Comparison of ENCODE assay signal across 11 cellular contexts in the genomic region with DNA sequence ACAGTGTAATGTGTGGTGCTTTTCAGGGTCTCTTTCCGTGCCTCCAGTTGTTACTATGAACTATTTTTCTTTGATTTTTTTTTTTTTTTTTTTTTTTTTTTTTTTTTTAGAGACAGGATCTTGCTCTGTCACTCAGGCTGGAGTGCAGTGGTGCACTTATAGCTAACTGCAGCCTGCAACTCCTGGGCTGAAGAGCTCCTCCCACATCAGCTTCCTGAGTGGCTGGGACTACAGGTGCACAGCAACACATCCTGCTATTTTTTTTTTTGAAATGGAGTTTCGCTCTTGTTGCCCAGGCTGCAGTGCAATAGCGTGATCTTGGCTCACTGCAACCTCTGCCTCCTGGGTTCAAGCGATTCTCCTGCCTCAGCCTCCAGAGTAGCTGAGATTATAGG. TPM values are rescaled to one million over a fixed set of nuclear protein-coding genes. Genes with fewer than 3 reads are reported as not detected.
A peak's percentile ranks its signal among the peaks of the same experiment; 100 is the strongest.
DNase-seq lines count a peak whose midpoint lies in the region; ATAC-seq, FAIRE-seq and TF ChIP-seq lines count a peak whose summit lies in the region.
"Not testable (repeated sequence)": the region's sequence is repeated elsewhere in the genome, so short reads cannot be mapped to it uniquely, and the experiment has no call there.
"Had no signal": no experiment of that assay in that cellular context is flagged by ENCODE, and none has a peak within 500 bp of the region (broad histone marks: within the 10 kb centered on the region; RNA-seq: fewer than 3 reads in every experiment).

No MANE protein-coding gene starts in this region.

- not testable (repeated sequence) for H3K36me3 ChIP-seq in K562 (ENCODE audit: control insufficient read depth, insufficient read depth, low read length)

- not testable (repeated sequence) for H3K27me3 ChIP-seq in K562 (ENCODE audit: control insufficient read depth in 2 of 2, insufficient read depth in 2 of 2, low read length in 2 of 2)

- H4K20me1 ChIP-seq in K562 (replicated peaks; ENCODE audit: control insufficient read depth, insufficient read depth, low read length), result not testable (repeated sequence)

- in situ Hi-C loops in K562 (cut with MboI), result not testable (repeated sequence)

- not testable (repeated sequence) for TF ChIP-seq CTCF in GM12865 (IDR thresholded peaks at IDR 0.05; ENCODE audit: insufficient read depth, low read depth, low read length, missing control alignments); K562 (IDR thresholded peaks at IDR 0.05 in 2 of 3, conservative IDR thresholded peaks at IDR 0.05 in 1 of 3; ENCODE audit: insufficient read depth in 2 of 3, low read depth in 1 of 3, low read length in 3 of 3)

- not testable (repeated sequence) for TF ChIP-seq EP300 in K562 (IDR thresholded peaks at IDR 0.05; ENCODE audit: low read length)

- not testable (repeated sequence) for H2AFZ ChIP-seq in K562 (ENCODE audit: low read depth, low read length)

- intact Hi-C loops in K562 (cut with micrococcal nuclease), result not testable (repeated sequence)

- DNase-seq in GM12865 (ENCODE audit: low read depth) (peak; percentile 84), NCI-H2196 (lab: John Stamatoyannopoulos, UW; ENCODE audit: unreplicated experiment) (peak; percentile 31), RPMI8226 (peak; percentile 85)
- DNase-seq in K562 (ENCODE audit: extremely low read depth in 1 of 4, low spot score in 3 of 4), result not testable (repeated sequence)

- H3K4me3 ChIP-seq in GM12865 (ENCODE audit: low read depth, low read length); K562: not testable (repeated sequence)

- H3K9me1 ChIP-seq in K562 (ENCODE audit: control insufficient read depth, insufficient read depth, low read length), result not testable (repeated sequence)

- POLR2A ChIA-PET in K562 (lab: Yijun Ruan, JAX), result interaction anchor here (0.8 kb wide), 1 partner anchor 33 kb away, joined by 3 read pairs; no protein-coding TSS in a partner anchor

- not testable (repeated sequence) for H3K79me2 ChIP-seq in K562 (ENCODE audit: control insufficient read depth, insufficient read depth, low read length)

- not testable (repeated sequence) for H3K27ac ChIP-seq in K562 (ENCODE audit: extremely low read depth, low read depth, low read length)

- TF ChIP-seq POLR2A in K562 (conservative IDR thresholded peaks at IDR 0.05), result not testable (repeated sequence)

- not testable (repeated sequence) for BruUV-seq in K562 (replicated peaks; lab: Mats Ljungman, UMichigan)

- H3K9me3 ChIP-seq in K562 (replicated peaks; ENCODE audit: control insufficient read depth, insufficient read depth, low read depth, low read length), result peaks cover 11% of the 10 kb centered on the region

- not testable (repeated sequence) for H3K9ac ChIP-seq in K562 (ENCODE audit: insufficient read depth in 1 of 2, low read depth in 2 of 2, low read length in 2 of 2)

- not testable (repeated sequence) for FAIRE-seq in K562 (lab: Jason Lieb, UNC)

- peaks cover 10 to 30% of the 10 kb centered on the region in 2 experiments for H3K4me1 ChIP-seq in K562 (replicated peaks in 1 of 2; ENCODE audit: control insufficient read depth in 2 of 2, insufficient read depth in 2 of 2, low read length in 2 of 2)

- H3K4me2 ChIP-seq in K562 (ENCODE audit: insufficient read depth, low read length), result not testable (repeated sequence)

- peak; percentile 91 for ATAC-seq in GM19438 (IDR thresholded peaks at IDR 0.05; ENCODE audit: low read depth, unreplicated experiment)
- ATAC-seq in HG02678 (IDR thresholded peaks at IDR 0.05; ENCODE audit: unreplicated experiment), result peak; percentile 68
- ATAC-seq in HG03469 (IDR thresholded peaks at IDR 0.05; ENCODE audit: unreplicated experiment), result peak; percentile 59
- ATAC-seq in K562, result peak; percentile 36; the same call in 2 of the 3 replicates

- WGBS in K562 (ENCODE audit: insufficient coverage, low coverage, missing lambda C conversion rate), result 69% methylated on average over 2 of the region's 4 CpGs

- CTCF ChIA-PET in K562 (lab: Yijun Ruan, JAX; ENCODE audit: low intra/inter-chr PET ratio), result interaction anchor here (0.5 kb wide), 1 partner anchor 12 kb away, joined by 3 read pairs; no protein-coding TSS in a partner anchor

- not testable (repeated sequence) for TF ChIP-seq RAD21 in K562 (CRISPR knock-in tag; conservative IDR thresholded peaks at IDR 0.05 in 1 of 2, IDR thresholded peaks at IDR 0.05 in 1 of 2)

RNA-seq across cellular contexts. Expression of a gene that starts 14.4 kb away (rescaled TPM):
- total RNA-seq in K562 (2011; cell fraction: chromatin; rRNA removed; ENCODE audit: low replicate concordance), result 2.0 and 3.4 TPM in 2 replicates
- total RNA-seq in K562 (2011; cell fraction: nucleolus; rRNA removed), result 3.3 and 3.7 TPM in 2 replicates
- 3.4 and 3.7 TPM in 2 replicates for total RNA-seq in K562 (2011; cell fraction: nucleoplasm; rRNA removed)
- total RNA-seq in K562 (2014; rRNA removed), result 2.9 and 5.4 TPM in 2 replicates
- total RNA-seq in K562 (2014; rRNA removed; fragmentation: Illumina TruSeq; extraction: Trizol), result 0.67 and 0.98 TPM in 2 replicates
- 2.0 and 2.6 TPM in 2 replicates for total RNA-seq in K562 (2015; rRNA removed; fragmentation: Illumina TruSeq; extraction: Trizol)
- total RNA-seq in K562 (2021), result 2.9 and 4.3 TPM in 2 replicates
- 0.93 and 1.6 TPM in 2 replicates for polyA plus RNA-seq in K562 (2011; rRNA removed)
- polyA plus RNA-seq in K562 (2011; cell fraction: cytosol; rRNA removed), result 1.6 and 4.7 TPM in 2 replicates
- polyA plus RNA-seq in K562 (2011; cell fraction: nucleus; rRNA removed), result 0.69 and 1.5 TPM in 2 replicates
- polyA plus RNA-seq in K562 (2012), result 3.8 and 6.7 TPM in 2 replicates
- polyA plus RNA-seq in K562 (2014; fragmentation: Illumina TruSeq; extraction: Trizol), result 1.8 and 3.2 TPM in 2 replicates
- under 1 TPM; 0.32 to 0.73 TPM for polyA plus RNA-seq in K562 (2014; fragmentation: Nextera tagmentation; extraction: Ambion mirVana)
- polyA plus RNA-seq in K562 (2014; rRNA removed), result 3.3 and 4.3 TPM in 2 replicates
- polyA minus RNA-seq in K562 (2011; rRNA and poly(A)+ RNA removed), result 0.63 and 1.2 TPM in 2 replicates
- polyA minus RNA-seq in K562 (2011; cell fraction: cytosol; rRNA and poly(A)+ RNA removed), result not detected in 2 replicates
- 0.54 and 0.78 TPM in 2 replicates for polyA minus RNA-seq in K562 (2011; cell fraction: nucleus; rRNA and poly(A)+ RNA removed)
- total RNA-seq: HT-29 had no signal
- polyA plus RNA-seq: CD8-positive, alpha-beta memory T cell had no signal

RNA-seq across cellular contexts. Expression of a gene that starts 34.2 kb away (rescaled TPM):
- total RNA-seq in K562 (2011; cell fraction: chromatin; rRNA removed; ENCODE audit: low replicate concordance), result 147 and 178 TPM in 2 replicates
- 248 and 275 TPM in 2 replicates for total RNA-seq in K562 (2011; cell fraction: nucleolus; rRNA removed)
- total RNA-seq in K562 (2011; cell fraction: nucleoplasm; rRNA removed), result 393 and 713 TPM in 2 replicates
- total RNA-seq in K562 (2014; rRNA removed) (2,103 and 2,507 TPM in 2 replicates), K562 (2014; rRNA removed; fragmentation: Illumina TruSeq; extraction: Trizol) (3,088 and 3,235 TPM in 2 replicates), K562 (2015; rRNA removed; fragmentation: Illumina TruSeq; extraction: Trizol) (4,033 and 4,169 TPM in 2 replicates), K562 (2021) (2,201 and 2,441 TPM in 2 replicates)
- polyA plus RNA-seq in K562 (2011; rRNA removed) (2,427 and 2,760 TPM in 2 replicates), K562 (2014; fragmentation: Illumina TruSeq; extraction: Trizol) (2,675 and 2,931 TPM in 2 replicates), K562 (2014; fragmentation: Nextera tagmentation; extraction: Ambion mirVana) (1,000 to 10,000 TPM; 2,718 to 3,051 TPM), K562 (2014; rRNA removed) (2,676 and 2,779 TPM in 2 replicates)
- 843 and 1,466 TPM in 2 replicates for polyA plus RNA-seq in K562 (2011; cell fraction: cytosol; rRNA removed)
- polyA plus RNA-seq in K562 (2011; cell fraction: nucleus; rRNA removed), result 522 and 963 TPM in 2 replicates
- 1,908 and 2,807 TPM in 2 replicates for polyA plus RNA-seq in K562 (2012)
- polyA minus RNA-seq in K562 (2011; rRNA and poly(A)+ RNA removed), result 462 and 473 TPM in 2 replicates
- polyA minus RNA-seq in K562 (2011; cell fraction: cytosol; rRNA and poly(A)+ RNA removed), result 394 and 466 TPM in 2 replicates
- polyA minus RNA-seq in K562 (2011; cell fraction: nucleus; rRNA and poly(A)+ RNA removed), result 97.9 and 170 TPM in 2 replicates

RNA-seq across cellular contexts. Expression of a gene that starts 48.7 kb away (rescaled TPM):
- not detected in 2 replicates for total RNA-seq in K562 (2011; cell fraction: chromatin; rRNA removed; ENCODE audit: low replicate concordance)
- not detected in 2 replicates for total RNA-seq in K562 (2011; cell fraction: nucleolus; rRNA removed)
- total RNA-seq in K562 (2011; cell fraction: nucleoplasm; rRNA removed), result not detected in 2 replicates
- total RNA-seq in K562 (2014; rRNA removed) (not detected in 2 replicates), K562 (2014; rRNA removed; fragmentation: Illumina TruSeq; extraction: Trizol) (not detected in 2 replicates), K562 (2015; rRNA removed; fragmentation: Illumina TruSeq; extraction: Trizol) (not detected in 2 replicates), K562 (2021) (not detected in 2 replicates)
- polyA plus RNA-seq in K562 (2011; rRNA removed) (not detected in 2 replicates), K562 (2014; fragmentation: Illumina TruSeq; extraction: Trizol) (not detected in 2 replicates), K562 (2014; fragmentation: Nextera tagmentation; extraction: Ambion mirVana) (not detected), K562 (2014; rRNA removed) (not detected in 2 replicates)
- polyA plus RNA-seq in K562 (2011; cell fraction: cytosol; rRNA removed), result not detected in 2 replicates
- polyA plus RNA-seq in K562 (2011; cell fraction: nucleus; rRNA removed), result not detected in 2 replicates
- polyA plus RNA-seq in K562 (2012), result not detected in 2 replicates
- not detected in 2 replicates for polyA minus RNA-seq in K562 (2011; rRNA and poly(A)+ RNA removed)
- not detected in 2 replicates for polyA minus RNA-seq in K562 (2011; cell fraction: cytosol; rRNA and poly(A)+ RNA removed)
- polyA minus RNA-seq in K562 (2011; cell fraction: nucleus; rRNA and poly(A)+ RNA removed), result not detected in 2 replicates
- total RNA-seq: activated T-helper 17 cell treated with anti-CD3 and anti-CD28 coated beads, Interleukin-2, amount 50 U/mL, for 72 hours; CD8-positive, alpha-beta memory T cell; HT-29; mesenteric fat pad had no signal
- polyA plus RNA-seq: CD8-positive, alpha-beta memory T cell had no signal

RNA-seq across cellular contexts. Expression of a gene that starts 51.1 kb away (rescaled TPM):
- total RNA-seq in K562 (2011; cell fraction: chromatin; rRNA removed; ENCODE audit: low replicate concordance), result 18.2 and 25.1 TPM in 2 replicates
- total RNA-seq in K562 (2011; cell fraction: nucleolus; rRNA removed), result 21.2 and 21.8 TPM in 2 replicates
- 16.9 and 21.5 TPM in 2 replicates for total RNA-seq in K562 (2011; cell fraction: nucleoplasm; rRNA removed)
- 46.5 and 46.8 TPM in 2 replicates for total RNA-seq in K562 (2014; rRNA removed)
- 40.8 and 42.8 TPM in 2 replicates for total RNA-seq in K562 (2014; rRNA removed; fragmentation: Illumina TruSeq; extraction: Trizol)
- total RNA-seq in K562 (2015; rRNA removed; fragmentation: Illumina TruSeq; extraction: Trizol), result 47.1 and 47.5 TPM in 2 replicates
- 44.1 and 45.6 TPM in 2 replicates for total RNA-seq in K562 (2021)
- 21.7 and 25.7 TPM in 2 replicates for polyA plus RNA-seq in K562 (2011; rRNA removed)
- 13.4 and 16.5 TPM in 2 replicates for polyA plus RNA-seq in K562 (2011; cell fraction: cytosol; rRNA removed)
- polyA plus RNA-seq in K562 (2011; cell fraction: nucleus; rRNA removed), result 19.4 and 20.6 TPM in 2 replicates
- 19.1 and 35.8 TPM in 2 replicates for polyA plus RNA-seq in K562 (2012)
- polyA plus RNA-seq in K562 (2014; fragmentation: Illumina TruSeq; extraction: Trizol), result 34.7 and 35.3 TPM in 2 replicates
- 10 to 100 TPM; 27.5 to 32.7 TPM for polyA plus RNA-seq in K562 (2014; fragmentation: Nextera tagmentation; extraction: Ambion mirVana)
- 46.8 and 47.9 TPM in 2 replicates for polyA plus RNA-seq in K562 (2014; rRNA removed)
- 20.3 and 20.5 TPM in 2 replicates for polyA minus RNA-seq in K562 (2011; rRNA and poly(A)+ RNA removed)
- 14.8 and 18.3 TPM in 2 replicates for polyA minus RNA-seq in K562 (2011; cell fraction: cytosol; rRNA and poly(A)+ RNA removed)
- polyA minus RNA-seq in K562 (2011; cell fraction: nucleus; rRNA and poly(A)+ RNA removed), result 14.9 and 20.8 TPM in 2 replicates

Comparison
In these comparisons a context has a peak if more than half of its experiments do, and no peak if none do; other contexts are left out.
1. ATAC-seq: peak in every context shown above with its lines; median percentile 91 in GM19438; 68 in HG02678; 59 in HG03469; 36 in K562.